9 cellular contexts compared by ENCODE assay signal in the genomic region with DNA sequence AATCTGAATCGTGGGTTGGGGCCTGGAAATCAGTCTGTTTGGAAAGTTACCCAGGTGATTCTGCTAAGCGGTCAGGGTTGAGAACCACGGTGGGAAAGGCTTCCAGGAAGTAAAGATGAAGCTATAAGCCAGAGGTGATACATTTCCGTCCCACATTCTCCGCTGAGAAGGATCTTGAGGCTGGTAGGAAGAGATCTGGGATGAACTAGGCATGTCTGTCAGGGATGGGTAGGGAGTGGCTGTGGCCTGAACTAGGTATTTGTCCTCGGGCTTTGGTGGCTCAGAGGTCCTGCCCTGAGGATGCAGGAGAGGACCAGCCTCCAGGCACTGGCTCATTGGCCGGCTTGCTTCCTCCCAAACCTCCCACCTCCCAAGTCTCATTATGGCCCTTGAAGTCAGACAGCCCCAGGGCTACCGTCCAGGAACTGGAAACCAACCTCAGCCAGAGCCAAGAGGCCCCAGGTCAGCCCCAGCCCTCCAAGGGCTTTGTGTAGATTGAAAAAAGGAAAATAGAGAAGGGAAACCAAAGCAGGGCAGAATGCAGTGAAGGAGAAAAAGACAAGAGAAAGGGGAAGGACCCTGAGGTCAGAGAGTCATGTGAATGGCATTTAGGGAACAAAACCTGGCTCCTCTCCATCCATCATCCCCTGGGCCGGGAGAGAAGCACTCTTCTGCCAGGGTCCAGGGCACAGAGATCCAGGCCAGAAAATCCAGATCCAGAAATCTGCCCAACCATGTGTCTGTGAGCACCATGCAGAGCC.
DNase-seq lines count a peak whose midpoint lies in the region; ATAC-seq and TF ChIP-seq lines count a peak whose summit lies in the region.
"Had no signal": no experiment of that assay in that cellular context is flagged by ENCODE, and none has a peak within 500 bp of the region (broad histone marks: within the 10 kb centered on the region; RNA-seq: fewer than 3 reads in every experiment).

No MANE protein-coding gene starts in this region.

- peaks cover 28% of the 10 kb centered on the region for H3K4me1 Mint-ChIP-seq in activated naive CD8-positive, alpha-beta T cell treated with anti-CD3 and anti-CD28 coated beads, Interleukin-2, amount 50 U/mL, for 24 hours
- H3K4me1 Mint-ChIP-seq in CD4-positive, alpha-beta T cell (ENCODE audit: low read depth), result no peaks in the 10 kb centered on the region

- H3K36me3 ChIP-seq in right lobe of liver (no peaks in the 10 kb centered on the region), tibial nerve (no peaks in the 10 kb centered on the region)

- H3K27me3 ChIP-seq in right lobe of liver, result no peaks in the 10 kb centered on the region
- no peaks in the 10 kb centered on the region for H3K27me3 ChIP-seq in tibial nerve
- no peaks in the 10 kb centered on the region for H3K27me3 ChIP-seq in CD4-positive, alpha-beta T cell (ENCODE audit: control insufficient read depth, insufficient read depth, low read length)

- peak; percentile 52 for ATAC-seq in HG03175 (IDR thresholded peaks at IDR 0.05; ENCODE audit: unreplicated experiment)
- peak; percentile 31 for ATAC-seq in activated naive CD8-positive, alpha-beta T cell treated with anti-CD3 and anti-CD28 coated beads, Interleukin-2, amount 50 U/mL, for 24 hours
- ATAC-seq in right lobe of liver, result peak; percentile 20 to 48 (median 23)
- no peak for ATAC-seq in CD4-positive, alpha-beta T cell (ENCODE audit: poor library complexity)

- intact Hi-C loops in right lobe of liver (cut with DNase I), result no loop called here
- intact Hi-C loops in CD4-positive, alpha-beta T cell (cut with DNase I, micrococcal nuclease), result no loop called here

- no peaks in the 10 kb centered on the region for H3K36me3 Mint-ChIP-seq in activated naive CD8-positive, alpha-beta T cell treated with anti-CD3 and anti-CD28 coated beads, Interleukin-2, amount 50 U/mL, for 24 hours (ENCODE audit: low read depth)
- H3K36me3 Mint-ChIP-seq in CD4-positive, alpha-beta T cell (ENCODE audit: low read depth), result no peaks in the 10 kb centered on the region

- WGBS in right lobe of liver (ENCODE audit: insufficient coverage, low coverage, low lambda C conversion rate, missing lambda C conversion rate), result 45% methylated on average over 7 of the region's 9 CpGs
- 48 to 49% methylated on average over 9 of the region's 9 CpGs for WGBS in tibial nerve, 2 donors

- H3K27ac ChIP-seq in right lobe of liver, result peak overlapping the region; percentile 24 to 47 (median 44)
- peak overlapping the region; percentile 34 to 94 (median 88) for H3K27ac ChIP-seq in tibial nerve
- H3K27ac ChIP-seq in CD4-positive, alpha-beta T cell (ENCODE audit: low read depth, low read length), result no peak overlapping the region
- H3K27ac ChIP-seq: PC-9 had no signal

- H3K9me3 ChIP-seq in right lobe of liver (no peaks in the 10 kb centered on the region), tibial nerve (no peaks in the 10 kb centered on the region)
- no peaks in the 10 kb centered on the region for H3K9me3 ChIP-seq in CD4-positive, alpha-beta T cell (ENCODE audit: control insufficient read depth, low read length)

- POLR2A ChIA-PET in CD4-positive, alpha-beta T cell (lab: Charles Lee), result no interaction called here

- H3K4me3 Mint-ChIP-seq in activated naive CD8-positive, alpha-beta T cell treated with anti-CD3 and anti-CD28 coated beads, Interleukin-2, amount 50 U/mL, for 24 hours, result no peak overlapping the region
- H3K4me3 Mint-ChIP-seq in CD4-positive, alpha-beta T cell, result no peak overlapping the region

- TF ChIP-seq POLR2A in right lobe of liver (IDR thresholded peaks at IDR 0.05) (no peak), tibial nerve (IDR thresholded peaks at IDR 0.05) (no peak)

- TF ChIP-seq EP300 in tibial nerve (IDR thresholded peaks at IDR 0.05), result peak in 1 of 2 donors; percentile 37

- TF ChIP-seq CTCF in right lobe of liver (IDR thresholded peaks at IDR 0.05), result no peak
- TF ChIP-seq CTCF in tibial nerve (IDR thresholded peaks at IDR 0.05), result no peak
- TF ChIP-seq CTCF in CD4-positive, alpha-beta T cell (IDR thresholded peaks at IDR 0.05), result no peak

- peaks cover 4% of the 10 kb centered on the region for H3K9me3 Mint-ChIP-seq in activated naive CD8-positive, alpha-beta T cell treated with anti-CD3 and anti-CD28 coated beads, Interleukin-2, amount 50 U/mL, for 24 hours
- no peaks in the 10 kb centered on the region for H3K9me3 Mint-ChIP-seq in CD4-positive, alpha-beta T cell

- no peaks in the 10 kb centered on the region for H3K27me3 Mint-ChIP-seq in activated naive CD8-positive, alpha-beta T cell treated with anti-CD3 and anti-CD28 coated beads, Interleukin-2, amount 50 U/mL, for 24 hours
- no peaks in the 10 kb centered on the region for H3K27me3 Mint-ChIP-seq in CD4-positive, alpha-beta T cell

- H3K4me1 ChIP-seq in right lobe of liver (no peaks in the 10 kb centered on the region), tibial nerve (peaks cover 0 to 95% (median 69%) of the 10 kb centered on the region in 4 donors)

- H3K4me3 ChIP-seq in right lobe of liver (no peak overlapping the region), tibial nerve (no peak overlapping the region)
- H3K4me3 ChIP-seq: PC-9 had no signal

- CTCF ChIA-PET in CD4-positive, alpha-beta T cell (lab: Charles Lee), result no interaction called here

- H3K27ac Mint-ChIP-seq in activated naive CD8-positive, alpha-beta T cell treated with anti-CD3 and anti-CD28 coated beads, Interleukin-2, amount 50 U/mL, for 24 hours, result no peak overlapping the region
- H3K27ac Mint-ChIP-seq in CD4-positive, alpha-beta T cell, result no peak overlapping the region

- no peak for DNase-seq in activated naive CD8-positive, alpha-beta T cell treated with anti-CD3 and anti-CD28 coated beads, Interleukin-2, amount 50 U/mL, for 24 hours
- DNase-seq in right lobe of liver, result no peak
- no peak for DNase-seq in tibial nerve (ENCODE audit: low spot score in 2 of 2)
- no peak for DNase-seq in DMS53 (lab: John Stamatoyannopoulos, UW)
- DNase-seq in cerebellar cortex (ENCODE audit: low spot score), result no peak
- no peak for DNase-seq in CD4-positive, alpha-beta T cell
- no peak for DNase-seq in NCI-H1092 treated with DMSO at 0.1 percent for 48 hours (lab: John Stamatoyannopoulos, UW)
